35 cellular contexts compared by ENCODE assay signal in the genomic region with DNA sequence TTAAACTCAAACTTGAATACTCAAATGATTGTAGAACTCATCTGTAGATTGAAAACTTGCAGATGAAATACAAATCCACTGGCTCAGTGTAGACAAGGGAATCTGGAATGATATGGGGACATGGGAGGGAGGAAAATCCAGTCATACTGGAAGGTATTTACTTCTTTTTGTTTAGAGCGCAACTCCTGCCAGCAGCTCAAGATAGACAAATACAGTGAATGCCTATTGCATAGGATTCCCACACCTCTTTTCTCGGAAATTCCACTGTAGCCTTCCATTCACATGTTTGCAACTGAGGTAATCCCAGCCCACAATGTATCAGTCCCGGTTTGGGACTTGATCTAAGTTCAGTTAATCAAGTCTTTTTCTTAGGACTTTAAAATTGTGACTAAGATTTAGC.
"Had no signal": no experiment of that assay in that cellular context is flagged by ENCODE, and none has a peak within 500 bp of the region (broad histone marks: within the 10 kb centered on the region; RNA-seq: fewer than 3 reads in every experiment).

No MANE protein-coding gene starts in this region.

- H3K4me2 ChIP-seq: KMS-11 had no signal

- H3K27ac ChIP-seq: KMS-11 had no signal

- H3K4me3 ChIP-seq: MG63 had no signal

- H3K9me3 ChIP-seq: MG63 had no signal

- DNase-seq: Karpas-422, Kasumi-1, MG63, MM.1S, MV-4-11, NCI-H1048, NCI-H1092, NCI-H1092 treated with DMSO at 0.1 percent for 48 hours, NCI-H1105, NCI-H1105 treated with DMSO at 0.1 percent for 48 hours, NCI-H1417, NCI-H1417 treated with DMSO at 0.1 percent for 48 hours, NCI-H1436, NCI-H1436 treated with DMSO at 0.1 percent for 48 hours, NCI-H146, NCI-H1694, NCI-H1694 treated with DMSO at 0.1 percent for 48 hours, NCI-H187, NCI-H187 treated with DMSO at 0.1 percent for 48 hours, NCI-H1930, NCI-H2029, NCI-H2029 treated with DMSO at 0.1 percent for 48 hours, NCI-H2081, NCI-H2081 treated with DMSO at 0.1 percent for 48 hours, NCI-H2107, NCI-H2171, NCI-H2171 treated with DMSO at 0.1 percent for 48 hours, NCI-H2227 treated with DMSO at 0.1 percent for 48 hours, NCI-H345, NCI-H446, NCI-H446 treated with DMSO at 0.1 percent for 48 hours, NCI-H510A, NCI-H510A treated with DMSO at 0.1 percent for 48 hours, NCI-H524 had no signal

- H3K9ac ChIP-seq: KMS-11 had no signal

- H3K36me3 ChIP-seq: MG63 had no signal

- H3K27me3 ChIP-seq: MG63 had no signal
